ENCODE assay signal across 29 cellular contexts in genomic region chr14:30322819-30323218, GRCh38.
"Had no signal": no experiment of that assay in that cellular context is flagged by ENCODE, and none has a peak within 500 bp of the region (broad histone marks: within the 10 kb centered on the region; RNA-seq: fewer than 3 reads in every experiment).

No MANE protein-coding gene starts in this region.

- H3K79me2 ChIP-seq: parathyroid adenoma had no signal

- H3K4me1 Mint-ChIP-seq: natural killer cell; nephron; stimulated activated effector memory CD8-positive, alpha-beta T cell treated with anti-CD3 and anti-CD28 coated beads, Interleukin-12 subunit alpha, Interleukin-12 subunit beta, amount 100 ng/mL, for 72 hours; stimulated activated naive B cell treated with anti-CD40 and anti-IgM and Interleukin-4, amounts not matched to agents 10 μg/mL and 1 μg/mL and 100 μg/mL, for 72 hours had no signal

- H3K9me3 Mint-ChIP-seq: neural progenitor cell; stimulated activated effector memory CD8-positive, alpha-beta T cell treated with anti-CD3 and anti-CD28 coated beads, Interleukin-12 subunit alpha, Interleukin-12 subunit beta, amount 100 ng/mL, for 72 hours; stimulated activated naive B cell treated with anti-CD40 and anti-IgM and Interleukin-4, amounts not matched to agents 10 μg/mL and 1 μg/mL and 100 μg/mL, for 72 hours; stimulated activated naive CD8-positive, alpha-beta T cell treated with anti-CD3 and anti-CD28 coated beads, Interleukin-15, Interleukin-2, amounts not matched to agents 100 ng/mL and 50 ng/mL, for 24 hours had no signal

- H3K27me3 ChIP-seq: neural progenitor cell, ovary, right lobe of liver, sigmoid colon, stomach, thyroid gland, tibial nerve, upper lobe of left lung, vagina had no signal

- H3K27ac Mint-ChIP-seq: natural killer cell; nephron; neural progenitor cell; progenitor cell of endocrine pancreas; stimulated activated effector memory CD8-positive, alpha-beta T cell treated with anti-CD3 and anti-CD28 coated beads, Interleukin-12 subunit alpha, Interleukin-12 subunit beta, amount 100 ng/mL, for 72 hours; stimulated activated naive B cell treated with anti-CD40 and anti-IgM and Interleukin-4, amounts not matched to agents 10 μg/mL and 1 μg/mL and 100 μg/mL, for 72 hours; stimulated activated naive CD8-positive, alpha-beta T cell treated with anti-CD3 and anti-CD28 coated beads, Interleukin-15, Interleukin-2, amounts not matched to agents 100 ng/mL and 50 ng/mL, for 24 hours had no signal

- H3K36me3 Mint-ChIP-seq: natural killer cell; neural progenitor cell; stimulated activated effector memory CD8-positive, alpha-beta T cell treated with anti-CD3 and anti-CD28 coated beads, Interleukin-12 subunit alpha, Interleukin-12 subunit beta, amount 100 ng/mL, for 72 hours; stimulated activated naive B cell treated with anti-CD40 and anti-IgM and Interleukin-4, amounts not matched to agents 10 μg/mL and 1 μg/mL and 100 μg/mL, for 72 hours had no signal

- H3K27me3 Mint-ChIP-seq: stimulated activated naive B cell treated with anti-CD40 and anti-IgM and Interleukin-4, amounts not matched to agents 10 μg/mL and 1 μg/mL and 100 μg/mL, for 72 hours had no signal

- DNase-seq: natural killer cell; occipital lobe; ovary; posterior cingulate gyrus; psoas muscle; right cardiac atrium; right lobe of liver; sigmoid colon; small intestine; stimulated activated CD4-positive, alpha-beta T cell treated with anti-CD3 and anti-CD28 coated beads, Interleukin-15, amount 100 ng/mL, for 24 hours; stimulated activated CD4-positive, alpha-beta T cell treated with anti-CD3 and anti-CD28 coated beads, Interleukin-2, amount 100 ng/mL, for 24 hours; stimulated activated CD4-positive, alpha-beta T cell treated with anti-CD3 and anti-CD28 coated beads, Interleukin-2, amount 100 ng/mL, for 48 hours; stimulated activated CD4-positive, alpha-beta T cell treated with anti-CD3 and anti-CD28 coated beads, Interleukin-4, amount 100 ng/mL, for 24 hours; stimulated activated naive B cell treated with anti-CD40 and anti-IgM and Interleukin-4, amounts not matched to agents 10 μg/mL and 1 μg/mL and 100 μg/mL, for 72 hours; stimulated activated naive CD4-positive, alpha-beta T cell treated with Interleukin-2 at 50 U/mL for 16 hours; stomach; thyroid gland; trophoblast cell; upper lobe of left lung had no signal

- H3K4me2 ChIP-seq: neural progenitor cell had no signal

- H3K4me3 ChIP-seq: neural progenitor cell, ovary, psoas muscle, right lobe of liver, sigmoid colon, stomach, thoracic aorta, thyroid gland, tibial nerve, upper lobe of left lung, vagina had no signal

- FAIRE-seq: small intestine, urothelium cell line had no signal

- H3K9me3 ChIP-seq: ovary, psoas muscle, right lobe of liver, stomach, thoracic aorta, thyroid gland, tibial nerve, upper lobe of left lung, vagina had no signal

- H2AFZ ChIP-seq: neural progenitor cell, parathyroid adenoma had no signal

- H3K36me3 ChIP-seq: neural progenitor cell, ovary, right lobe of liver, sigmoid colon, stomach, thoracic aorta, thyroid gland, tibial nerve, upper lobe of left lung, vagina had no signal

- H3K27ac ChIP-seq: neural progenitor cell, ovary, parathyroid adenoma, psoas muscle, right lobe of liver, sigmoid colon, stomach, thoracic aorta, thyroid gland, tibial nerve, upper lobe of left lung, vagina had no signal

- H3K4me3 Mint-ChIP-seq: natural killer cell; nephron; neural progenitor cell; stimulated activated effector memory CD8-positive, alpha-beta T cell treated with anti-CD3 and anti-CD28 coated beads, Interleukin-12 subunit alpha, Interleukin-12 subunit beta, amount 100 ng/mL, for 72 hours; stimulated activated naive B cell treated with anti-CD40 and anti-IgM and Interleukin-4, amounts not matched to agents 10 μg/mL and 1 μg/mL and 100 μg/mL, for 72 hours; stimulated activated naive CD8-positive, alpha-beta T cell treated with anti-CD3 and anti-CD28 coated beads, Interleukin-15, Interleukin-2, amounts not matched to agents 100 ng/mL and 50 ng/mL, for 24 hours had no signal

- ATAC-seq: natural killer cell; psoas muscle; right cardiac atrium; right lobe of liver; stimulated activated effector memory CD8-positive, alpha-beta T cell treated with anti-CD3 and anti-CD28 coated beads, Interleukin-12 subunit alpha, Interleukin-12 subunit beta, amount 100 ng/mL, for 72 hours; stimulated activated naive B cell treated with anti-CD40 and anti-IgM and Interleukin-4, amounts not matched to agents 10 μg/mL and 1 μg/mL and 100 μg/mL, for 72 hours had no signal

- H3K4me1 ChIP-seq: parathyroid adenoma, psoas muscle, right lobe of liver, sigmoid colon, stomach, thyroid gland, tibial nerve, upper lobe of left lung, vagina had no signal
